In genomic region chr10:22620140-22620857, GRCh38 we compare ENCODE assay signal across 8 cellular contexts.
A peak's percentile ranks its signal among the peaks of the same experiment; 100 is the strongest.
DNase-seq lines count a peak whose midpoint lies in the region; ATAC-seq and TF ChIP-seq lines count a peak whose summit lies in the region.

No MANE protein-coding gene starts in this region.

- TF ChIP-seq EP300 in stomach (IDR thresholded peaks at IDR 0.05): no peak

- H3K79me2 ChIP-seq in hepatocyte: peaks cover 34% of the 10 kb centered on the region

- H3K27me3 ChIP-seq in hepatocyte: no peaks in the 10 kb centered on the region
- H3K27me3 ChIP-seq in stomach: no peaks in the 10 kb centered on the region

- DNase-seq in activated naive CD4-positive, alpha-beta T cell treated with anti-CD3 and anti-CD28 coated beads, Interleukin-2, amount 10 ng/mL, durations not matched to agents 7 days and 5 days: no peak
- peak in 37 of 56 donors; percentile 15 to 88 (median 54) for DNase-seq in amygdala (lab: John Stamatoyannopoulos, UW)
- no peak for DNase-seq in hepatocyte (ENCODE audit: low spot score)
- peak; percentile 61 for DNase-seq in stomach
- DNase-seq in AML-193 (lab: John Stamatoyannopoulos, UW): no peak
- DNase-seq in iPS-NIHi11 (ENCODE audit: low spot score): no peak

- H3K4me2 ChIP-seq in hepatocyte: no peak overlapping the region

- no peak overlapping the region for H3K4me3 ChIP-seq in hepatocyte
- no peak overlapping the region for H3K4me3 ChIP-seq in stomach

- WGBS in hepatocyte (ENCODE audit: low lambda C conversion rate, missing lambda C conversion rate): 85% methylated on average over 8 of the region's 8 CpGs
- WGBS in stomach, 5 donors: 40 to 48% (median 41%) methylated on average over 8 of the region's 8 CpGs

- no peak overlapping the region for H3K4me3 Mint-ChIP-seq in activated naive CD4-positive, alpha-beta T cell treated with anti-CD3 and anti-CD28 coated beads, Interleukin-2, amount 50 U/mL, for 24 hours
- no peak overlapping the region for H3K4me3 Mint-ChIP-seq in activated naive CD4-positive, alpha-beta T cell treated with anti-CD3 and anti-CD28 coated beads, Interleukin-2, amount 10 ng/mL, durations not matched to agents 7 days and 5 days

- H3K36me3 Mint-ChIP-seq in activated naive CD4-positive, alpha-beta T cell treated with anti-CD3 and anti-CD28 coated beads, Interleukin-2, amount 50 U/mL, for 24 hours: peaks cover 2% of the 10 kb centered on the region
- H3K36me3 Mint-ChIP-seq in activated naive CD4-positive, alpha-beta T cell treated with anti-CD3 and anti-CD28 coated beads, Interleukin-2, amount 10 ng/mL, durations not matched to agents 7 days and 5 days: peaks cover 20% of the 10 kb centered on the region

- H4K20me1 ChIP-seq in hepatocyte (ENCODE audit: insufficient read depth, poor library complexity, severe bottlenecking): no peaks in the 10 kb centered on the region

- no peak overlapping the region for H2AFZ ChIP-seq in hepatocyte

- CTCF ChIA-PET in activated naive CD4-positive, alpha-beta T cell treated with anti-CD3 and anti-CD28 coated beads, Interleukin-2, amount 10 ng/mL, durations not matched to agents 7 days and 5 days (lab: Charles Lee): no interaction called here

- H3K27ac ChIP-seq in hepatocyte (peak overlapping the region; percentile 15), stomach (peak overlapping the region in 4 of 5 donors; percentile 30 to 56 (median 52))

- ATAC-seq in HG03439 (IDR thresholded peaks at IDR 0.05; ENCODE audit: unreplicated experiment): no peak

- TF ChIP-seq CTCF in hepatocyte (IDR thresholded peaks at IDR 0.05; ENCODE audit: poor library complexity) (no peak), stomach (IDR thresholded peaks at IDR 0.05) (no peak)

- H3K9me3 Mint-ChIP-seq in activated naive CD4-positive, alpha-beta T cell treated with anti-CD3 and anti-CD28 coated beads, Interleukin-2, amount 50 U/mL, for 24 hours: no peaks in the 10 kb centered on the region
- no peaks in the 10 kb centered on the region for H3K9me3 Mint-ChIP-seq in activated naive CD4-positive, alpha-beta T cell treated with anti-CD3 and anti-CD28 coated beads, Interleukin-2, amount 10 ng/mL, durations not matched to agents 7 days and 5 days

- no peaks in the 10 kb centered on the region for H3K9me3 ChIP-seq in hepatocyte (ENCODE audit: low read depth)
- no peaks in the 10 kb centered on the region for H3K9me3 ChIP-seq in stomach

- H3K9me2 ChIP-seq in hepatocyte (replicated peaks; ENCODE audit: insufficient read depth): no peaks in the 10 kb centered on the region

- intact Hi-C loops in stomach (cut with DNase I; ENCODE audit: low total_unique reads): no loop called here

- peak overlapping the region; percentile 81 for H3K27ac Mint-ChIP-seq in activated naive CD4-positive, alpha-beta T cell treated with anti-CD3 and anti-CD28 coated beads, Interleukin-2, amount 50 U/mL, for 24 hours
- no peak overlapping the region for H3K27ac Mint-ChIP-seq in activated naive CD4-positive, alpha-beta T cell treated with anti-CD3 and anti-CD28 coated beads, Interleukin-2, amount 10 ng/mL, durations not matched to agents 7 days and 5 days

- TF ChIP-seq POLR2A in stomach (IDR thresholded peaks at IDR 0.05): no peak

- peaks cover 97% of the 10 kb centered on the region for H3K4me1 Mint-ChIP-seq in activated naive CD4-positive, alpha-beta T cell treated with anti-CD3 and anti-CD28 coated beads, Interleukin-2, amount 50 U/mL, for 24 hours
- peaks cover 88% of the 10 kb centered on the region for H3K4me1 Mint-ChIP-seq in activated naive CD4-positive, alpha-beta T cell treated with anti-CD3 and anti-CD28 coated beads, Interleukin-2, amount 10 ng/mL, durations not matched to agents 7 days and 5 days

- H3K4me1 ChIP-seq in hepatocyte (ENCODE audit: insufficient read depth): peaks cover 27% of the 10 kb centered on the region
- H3K4me1 ChIP-seq in stomach: peaks cover 32 to 90% (median 53%) of the 10 kb centered on the region in 4 donors

- H3K27me3 Mint-ChIP-seq in activated naive CD4-positive, alpha-beta T cell treated with anti-CD3 and anti-CD28 coated beads, Interleukin-2, amount 50 U/mL, for 24 hours: no peaks in the 10 kb centered on the region
- H3K27me3 Mint-ChIP-seq in activated naive CD4-positive, alpha-beta T cell treated with anti-CD3 and anti-CD28 coated beads, Interleukin-2, amount 10 ng/mL, durations not matched to agents 7 days and 5 days: no peaks in the 10 kb centered on the region

- H3K36me3 ChIP-seq in hepatocyte (replicated peaks; ENCODE audit: insufficient read depth, low read depth): no peaks in the 10 kb centered on the region
- no peaks in the 10 kb centered on the region for H3K36me3 ChIP-seq in stomach

Comparison
In these comparisons a context has a peak if more than half of its experiments do, and no peak if none do; other contexts are left out.
1. DNase-seq: peak in amygdala (37 of 56) and stomach (single experiment); none in activated naive CD4-positive, alpha-beta T cell treated with anti-CD3 and anti-CD28 coated beads, Interleukin-2, amount 10 ng/mL, durations not matched to agents 7 days and 5 days (single experiment), hepatocyte (single experiment), AML-193 (0 of 2) and iPS-NIHi11 (single experiment).